Comparison of ENCODE assay signal across 17 cellular contexts in the genomic region with DNA sequence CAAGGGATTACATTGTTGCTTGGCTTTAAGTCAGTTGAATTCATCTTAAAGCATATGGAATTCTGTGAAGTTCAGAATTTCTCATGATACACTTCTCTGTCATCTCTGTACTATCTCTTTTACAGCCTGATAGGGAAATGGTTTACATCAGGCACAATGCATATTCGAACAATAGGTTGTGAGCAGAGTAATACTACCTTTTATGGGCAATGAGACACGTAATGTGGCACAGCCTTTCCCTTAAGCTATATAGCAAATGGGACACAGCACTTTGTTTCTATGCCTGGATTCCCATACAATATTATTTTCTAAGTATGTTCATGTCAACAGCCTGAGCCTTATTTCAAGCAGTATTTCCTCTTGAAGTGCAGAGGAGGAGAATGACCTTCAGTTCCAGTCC.
"Had no signal": no experiment of that assay in that cellular context is flagged by ENCODE, and none has a peak within 500 bp of the region (broad histone marks: within the 10 kb centered on the region; RNA-seq: fewer than 3 reads in every experiment).

No MANE protein-coding gene starts in this region.

- H3K9me3 Mint-ChIP-seq: activated naive CD4-positive, alpha-beta T cell treated with anti-CD3 and anti-CD28 coated beads, Interleukin-2, amount 50 U/mL, for 72 hours; activated T-cell treated with anti-CD3 and anti-CD28 coated beads, Interleukin-2, amount 50 U/mL, for 24 hours; brain; natural killer cell treated with Interleukin-12 subunit alpha and Interleukin-12 subunit beta and Interleukin-15 and Interleukin-18, amount 100 ng/mL, for 72 hours; stimulated activated naive CD8-positive, alpha-beta T cell treated with anti-CD3 and anti-CD28 coated beads, Interleukin-15, Interleukin-2, amounts not matched to agents 100 ng/mL and 50 ng/mL, for 24 hours had no signal

- ATAC-seq: activated CD4-positive, CD25-positive, alpha-beta regulatory T cell treated with anti-CD3 and anti-CD28 coated beads, Interleukin-2, amount 50 U/mL, for 24 hours; activated naive CD4-positive, alpha-beta T cell treated with anti-CD3 and anti-CD28 coated beads, Interleukin-2, amount 50 U/mL, for 72 hours; natural killer cell treated with Interleukin-12 subunit alpha and Interleukin-12 subunit beta and Interleukin-15 and Interleukin-18, amount 100 ng/mL, for 72 hours; sciatic nerve had no signal

- DNase-seq: activated CD4-positive, alpha-beta T cell treated with anti-CD3 and anti-CD28 coated beads, Interleukin-2, amount 50 U/mL, for 4 hours; activated effector memory CD4-positive, alpha-beta T cell treated with anti-CD3 and anti-CD28 coated beads, Interleukin-2, amount 50 U/mL, for 16 hours; activated T-cell treated with anti-CD3 and anti-CD28 coated beads, Interleukin-2, amount 50 U/mL, for 24 hours; amniotic stem cell; cerebellar nuclear complex; hippocampal formation; occipital lobe; stimulated activated CD4-positive, alpha-beta T cell treated with anti-CD3 and anti-CD28 coated beads, Interleukin-2, amount 100 ng/mL, for 48 hours; stimulated activated CD8-positive, alpha-beta memory T cell treated with anti-CD3 and anti-CD28 coated beads, Interleukin-4, amount 100 ng/mL, for 48 hours; testis had no signal

- H3K27me3 ChIP-seq: testis had no signal

- H3K9me3 ChIP-seq: testis had no signal

- H3K27me3 Mint-ChIP-seq: activated T-cell treated with anti-CD3 and anti-CD28 coated beads, Interleukin-2, amount 50 U/mL, for 24 hours; brain; progenitor cell of endocrine pancreas had no signal

- H3K4me1 Mint-ChIP-seq: brain had no signal

- H3K4me3 ChIP-seq: testis had no signal

- H3K4me3 Mint-ChIP-seq: activated T-cell treated with anti-CD3 and anti-CD28 coated beads, Interleukin-2, amount 50 U/mL, for 24 hours; brain; natural killer cell treated with Interleukin-12 subunit alpha and Interleukin-12 subunit beta and Interleukin-15 and Interleukin-18, amount 100 ng/mL, for 72 hours; stimulated activated naive CD8-positive, alpha-beta T cell treated with anti-CD3 and anti-CD28 coated beads, Interleukin-15, Interleukin-2, amounts not matched to agents 100 ng/mL and 50 ng/mL, for 24 hours had no signal

- H3K36me3 Mint-ChIP-seq: activated naive CD4-positive, alpha-beta T cell treated with anti-CD3 and anti-CD28 coated beads, Interleukin-2, amount 50 U/mL, for 72 hours; brain; natural killer cell treated with Interleukin-12 subunit alpha and Interleukin-12 subunit beta and Interleukin-15 and Interleukin-18, amount 100 ng/mL, for 72 hours had no signal

- H3K27ac ChIP-seq: testis had no signal

- H3K27ac Mint-ChIP-seq: activated naive CD4-positive, alpha-beta T cell treated with anti-CD3 and anti-CD28 coated beads, Interleukin-2, amount 50 U/mL, for 72 hours; activated T-cell treated with anti-CD3 and anti-CD28 coated beads, Interleukin-2, amount 50 U/mL, for 24 hours; brain; natural killer cell treated with Interleukin-12 subunit alpha and Interleukin-12 subunit beta and Interleukin-15 and Interleukin-18, amount 100 ng/mL, for 72 hours; progenitor cell of endocrine pancreas; stimulated activated naive CD8-positive, alpha-beta T cell treated with anti-CD3 and anti-CD28 coated beads, Interleukin-15, Interleukin-2, amounts not matched to agents 100 ng/mL and 50 ng/mL, for 24 hours had no signal
